Comparison of ENCODE assay signal across 9 cellular contexts in the genomic region with DNA sequence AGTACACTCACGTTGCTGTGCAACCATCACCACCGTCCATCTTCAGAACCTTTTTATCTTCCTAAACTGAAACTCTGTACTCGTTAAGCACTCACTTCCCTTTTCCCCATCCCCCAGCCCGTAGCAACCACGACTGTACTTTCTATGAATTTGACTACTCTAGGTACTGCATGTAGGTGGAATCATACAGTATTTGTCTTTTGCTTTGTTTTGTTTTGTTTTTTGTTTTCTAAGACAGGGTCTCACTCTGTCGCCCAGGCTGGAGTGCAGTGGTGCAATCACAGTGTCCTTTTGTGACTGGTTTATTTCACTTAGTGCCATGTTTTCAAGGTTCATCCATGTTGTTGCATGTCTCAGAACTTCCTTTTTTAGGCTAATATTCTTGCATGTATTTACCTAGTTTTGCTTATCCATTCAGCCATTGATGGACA. TPM values are rescaled to one million over a fixed set of nuclear protein-coding genes. Genes with fewer than 3 reads are reported as not detected.
DNase-seq lines count a peak whose midpoint lies in the region; ATAC-seq and TF ChIP-seq lines count a peak whose summit lies in the region.
"Had no signal": no experiment of that assay in that cellular context is flagged by ENCODE, and none has a peak within 500 bp of the region (broad histone marks: within the 10 kb centered on the region; RNA-seq: fewer than 3 reads in every experiment).

No MANE protein-coding gene starts in this region.

- H3K27ac Mint-ChIP-seq in activated T-cell treated with anti-CD3 and anti-CD28 coated beads, Interleukin-2, amount 50 U/mL, for 24 hours = no peak overlapping the region
- peak overlapping the region in 1 of 2 donors; percentile 37 for H3K27ac Mint-ChIP-seq in natural killer cell

- intact Hi-C loops in natural killer cell (cut with micrococcal nuclease) = no loop called here

- no peak for ATAC-seq in activated T-cell treated with anti-CD3 and anti-CD28 coated beads, Interleukin-2, amount 50 U/mL, for 4 hours
- ATAC-seq in HG02840 (IDR thresholded peaks at IDR 0.05; ENCODE audit: low FRiP score, unreplicated experiment) (peak; percentile 94), natural killer cell (peak in 2 of 3 donors; percentile 25 to 37)

- H3K27me3 Mint-ChIP-seq in activated T-cell treated with anti-CD3 and anti-CD28 coated beads, Interleukin-2, amount 50 U/mL, for 4 hours (ENCODE audit: low read depth) = peaks cover 15% of the 10 kb centered on the region
- peaks cover 32% of the 10 kb centered on the region for H3K27me3 Mint-ChIP-seq in activated T-cell treated with anti-CD3 and anti-CD28 coated beads, Interleukin-2, amount 50 U/mL, for 24 hours
- H3K27me3 Mint-ChIP-seq in natural killer cell (ENCODE audit: low read depth in 2 of 2) = peaks cover 0 to 3% of the 10 kb centered on the region in 2 donors

- TF ChIP-seq POLR2A in NB4 (IDR thresholded peaks at IDR 0.05; ENCODE audit: extremely low read depth, insufficient read length) = no peak

- H3K36me3 Mint-ChIP-seq in activated T-cell treated with anti-CD3 and anti-CD28 coated beads, Interleukin-2, amount 50 U/mL, for 4 hours (ENCODE audit: insufficient read depth) = no peaks in the 10 kb centered on the region
- no peaks in the 10 kb centered on the region for H3K36me3 Mint-ChIP-seq in activated T-cell treated with anti-CD3 and anti-CD28 coated beads, Interleukin-2, amount 50 U/mL, for 24 hours (ENCODE audit: low read depth)
- no peaks in the 10 kb centered on the region for H3K36me3 Mint-ChIP-seq in natural killer cell

- H3K4me3 ChIP-seq in NB4 (ENCODE audit: low read depth, low read length) = peak overlapping the region; percentile 23

- H3K9me3 Mint-ChIP-seq in activated T-cell treated with anti-CD3 and anti-CD28 coated beads, Interleukin-2, amount 50 U/mL, for 4 hours = no peaks in the 10 kb centered on the region
- no peaks in the 10 kb centered on the region for H3K9me3 Mint-ChIP-seq in activated T-cell treated with anti-CD3 and anti-CD28 coated beads, Interleukin-2, amount 50 U/mL, for 24 hours
- H3K9me3 Mint-ChIP-seq in natural killer cell = no peaks in the 10 kb centered on the region

- peaks cover 3% of the 10 kb centered on the region for H3K4me1 Mint-ChIP-seq in activated T-cell treated with anti-CD3 and anti-CD28 coated beads, Interleukin-2, amount 50 U/mL, for 4 hours (ENCODE audit: low read depth)
- H3K4me1 Mint-ChIP-seq in activated T-cell treated with anti-CD3 and anti-CD28 coated beads, Interleukin-2, amount 50 U/mL, for 24 hours (ENCODE audit: low read depth) = peaks cover 8% of the 10 kb centered on the region
- H3K4me1 Mint-ChIP-seq in natural killer cell = peaks cover 6 to 7% of the 10 kb centered on the region in 2 donors

- TF ChIP-seq CTCF in NB4 (IDR thresholded peaks at IDR 0.05; ENCODE audit: low read depth, low read length) (no peak), natural killer cell (IDR thresholded peaks at IDR 0.05) (no peak)

- peak overlapping the region; percentile 19 for H3K4me3 Mint-ChIP-seq in activated T-cell treated with anti-CD3 and anti-CD28 coated beads, Interleukin-2, amount 50 U/mL, for 4 hours
- no peak overlapping the region for H3K4me3 Mint-ChIP-seq in activated T-cell treated with anti-CD3 and anti-CD28 coated beads, Interleukin-2, amount 50 U/mL, for 24 hours
- H3K4me3 Mint-ChIP-seq in natural killer cell = peak overlapping the region; percentile 7

- no peak for DNase-seq in activated T-cell treated with anti-CD3 and anti-CD28 coated beads, Interleukin-2, amount 50 U/mL, for 4 hours
- DNase-seq in activated T-cell treated with anti-CD3 and anti-CD28 coated beads, Interleukin-2, amount 50 U/mL, for 24 hours = no peak
- DNase-seq in NB4 (ENCODE audit: low read depth) (peak; percentile 77), natural killer cell (no peak), T-helper 9 cell (no peak), GM19240 (ENCODE audit: insufficient read length, low spot score) (no peak)
- no peak for DNase-seq in effector CD4-positive, alpha-beta T cell
- DNase-seq: NCI-H446 treated with DMSO at 0.1 percent for 48 hours had no signal

RNA-seq across cellular contexts. Expression of gene TYMS, which starts 7.0 kb away (rescaled TPM):
- total RNA-seq in activated T-cell treated with anti-CD3 and anti-CD28 coated beads, Interleukin-2, amount 50 U/mL, for 4 hours = 10 to 100 TPM; 54.5 to 64.4 (median 58.2) TPM
- 10 to 100 TPM in 1 of 3 donors, 1 to 10 TPM in 2; 5.8 to 13.6 (median 7.8) TPM for total RNA-seq in natural killer cell

RNA-seq across cellular contexts. Expression of gene CLUL1, which starts 53.7 kb away (rescaled TPM):
- total RNA-seq in activated T-cell treated with anti-CD3 and anti-CD28 coated beads, Interleukin-2, amount 50 U/mL, for 4 hours = not detected
- not detected for total RNA-seq in natural killer cell

Comparison
In these comparisons a context has a peak if more than half of its experiments do, and no peak if none do; other contexts are left out.
1. ATAC-seq: peak in HG02840 (single experiment) and natural killer cell (2 of 3); none in activated T-cell treated with anti-CD3 and anti-CD28 coated beads, Interleukin-2, amount 50 U/mL, for 4 hours (0 of 2).